ENCODE assay signal across 1 cellular context in genomic region chr17:58520843-58521430, GRCh38.
TF ChIP-seq lines count a peak whose summit lies in the region.

No MANE protein-coding gene starts in this region.

TF ChIP-seq in HepG2, 621 proteins besides CTCF, POLR2A, EP300 and RAD21 (continued from another document and continues in another):
- 0 out of 2 replicates have a peak, but pooled peaks have one; percentile 28 for TF ChIP-seq ZNF280D (CRISPR knock-in tag; IDR thresholded peaks at IDR 0.05)
- peak; percentile 35; the same call in 1 of the 2 replicates for TF ChIP-seq SALL1 (CRISPR knock-in tag; IDR thresholded peaks at IDR 0.05)
- no peak for TF ChIP-seq GABPA (IDR thresholded peaks at IDR 0.05; ENCODE audit: low read depth, low read length)
- 0 out of 2 replicates have a peak, but pooled peaks have one; percentile 33 for TF ChIP-seq GABPA (CRISPR knock-in tag; IDR thresholded peaks at IDR 0.05; ENCODE audit: low read depth)
- no peak for TF ChIP-seq JUND (CRISPR knock-in tag; IDR thresholded peaks at IDR 0.05)
- no peak for TF ChIP-seq DMTF1 (CRISPR knock-in tag; IDR thresholded peaks at IDR 0.05)
- TF ChIP-seq TOPORS (CRISPR knock-in tag; IDR thresholded peaks at IDR 0.05) = no peak
- TF ChIP-seq ZNF17 (CRISPR knock-in tag; IDR thresholded peaks at IDR 0.05) = no peak
- TF ChIP-seq AKNA (CRISPR knock-in tag; IDR thresholded peaks at IDR 0.05; ENCODE audit: borderline replicate concordance) = no peak
- no peak for TF ChIP-seq TRAFD1 (CRISPR knock-in tag; IDR thresholded peaks at IDR 0.05; ENCODE audit: borderline replicate concordance)
- TF ChIP-seq SRSF9 (IDR thresholded peaks at IDR 0.05; ENCODE audit: borderline replicate concordance, insufficient read depth, low read depth, low read length, poor library complexity, severe bottlenecking) = no peak
- no peak for TF ChIP-seq ZNF362 (CRISPR knock-in tag; IDR thresholded peaks at IDR 0.05; ENCODE audit: borderline replicate concordance)
- TF ChIP-seq ZFP41 (CRISPR knock-in tag; IDR thresholded peaks at IDR 0.05; ENCODE audit: borderline replicate concordance) = no peak
- 0 out of 2 replicates have a peak, but pooled peaks have one; percentile 24 for TF ChIP-seq KAT8 (CRISPR knock-in tag; IDR thresholded peaks at IDR 0.05)
- peak in 1 of 2 experiments; percentile 15; a peak in 1 of 4 replicates for TF ChIP-seq KLF16 (CRISPR knock-in tag; IDR thresholded peaks at IDR 0.05)
- peak; percentile 20; the same call in 1 of the 2 replicates for TF ChIP-seq IRF2 (CRISPR knock-in tag; IDR thresholded peaks at IDR 0.05)
- TF ChIP-seq KDM2A (CRISPR knock-in tag; IDR thresholded peaks at IDR 0.05; ENCODE audit: borderline replicate concordance, low read depth) = peak; percentile 64; the same call in 1 of the 2 replicates
- 0 out of 2 replicates have a peak, but pooled peaks have one; percentile 26 for TF ChIP-seq CBFB (CRISPR knock-in tag; IDR thresholded peaks at IDR 0.05)
- peak; percentile 51; the same call in 1 of the 2 replicates for TF ChIP-seq ZBTB26 (CRISPR knock-in tag; IDR thresholded peaks at IDR 0.05; ENCODE audit: borderline replicate concordance)
- peak; percentile 70 for TF ChIP-seq TEAD3 (CRISPR knock-in tag; optimal IDR thresholded peaks at IDR 0.05; ENCODE audit: borderline replicate concordance)
- TF ChIP-seq ONECUT2 (CRISPR knock-in tag; IDR thresholded peaks at IDR 0.05) = no peak
- TF ChIP-seq ELF3 (CRISPR knock-in tag; IDR thresholded peaks at IDR 0.05) = 0 out of 2 replicates have a peak, but pooled peaks have one; percentile 12
- TF ChIP-seq ZNF30 (CRISPR knock-in tag; IDR thresholded peaks at IDR 0.05) = no peak
- TF ChIP-seq BRF2 (CRISPR knock-in tag; IDR thresholded peaks at IDR 0.05) = no peak
- no peak for TF ChIP-seq ARID4A (CRISPR knock-in tag; IDR thresholded peaks at IDR 0.05; ENCODE audit: borderline replicate concordance)
- peak; percentile 53; the same call in 1 of the 2 replicates for TF ChIP-seq ZNF839 (CRISPR knock-in tag; IDR thresholded peaks at IDR 0.05; ENCODE audit: borderline replicate concordance)
- no peak for TF ChIP-seq ARNT2 (CRISPR knock-in tag; IDR thresholded peaks at IDR 0.05; ENCODE audit: low read depth)
- TF ChIP-seq ZNF34 (CRISPR knock-in tag; IDR thresholded peaks at IDR 0.05; ENCODE audit: borderline replicate concordance) = no peak
- TF ChIP-seq EEA1 (CRISPR knock-in tag; IDR thresholded peaks at IDR 0.05; ENCODE audit: borderline replicate concordance) = no peak
- peak; percentile 31; the same call in 1 of the 2 replicates for TF ChIP-seq ZNF280B (CRISPR knock-in tag; IDR thresholded peaks at IDR 0.05; ENCODE audit: borderline replicate concordance)
- TF ChIP-seq ZNF446 (CRISPR knock-in tag; IDR thresholded peaks at IDR 0.05) = no peak
- TF ChIP-seq RFXANK (CRISPR knock-in tag; IDR thresholded peaks at IDR 0.05) = no peak
